In the genomic region with DNA sequence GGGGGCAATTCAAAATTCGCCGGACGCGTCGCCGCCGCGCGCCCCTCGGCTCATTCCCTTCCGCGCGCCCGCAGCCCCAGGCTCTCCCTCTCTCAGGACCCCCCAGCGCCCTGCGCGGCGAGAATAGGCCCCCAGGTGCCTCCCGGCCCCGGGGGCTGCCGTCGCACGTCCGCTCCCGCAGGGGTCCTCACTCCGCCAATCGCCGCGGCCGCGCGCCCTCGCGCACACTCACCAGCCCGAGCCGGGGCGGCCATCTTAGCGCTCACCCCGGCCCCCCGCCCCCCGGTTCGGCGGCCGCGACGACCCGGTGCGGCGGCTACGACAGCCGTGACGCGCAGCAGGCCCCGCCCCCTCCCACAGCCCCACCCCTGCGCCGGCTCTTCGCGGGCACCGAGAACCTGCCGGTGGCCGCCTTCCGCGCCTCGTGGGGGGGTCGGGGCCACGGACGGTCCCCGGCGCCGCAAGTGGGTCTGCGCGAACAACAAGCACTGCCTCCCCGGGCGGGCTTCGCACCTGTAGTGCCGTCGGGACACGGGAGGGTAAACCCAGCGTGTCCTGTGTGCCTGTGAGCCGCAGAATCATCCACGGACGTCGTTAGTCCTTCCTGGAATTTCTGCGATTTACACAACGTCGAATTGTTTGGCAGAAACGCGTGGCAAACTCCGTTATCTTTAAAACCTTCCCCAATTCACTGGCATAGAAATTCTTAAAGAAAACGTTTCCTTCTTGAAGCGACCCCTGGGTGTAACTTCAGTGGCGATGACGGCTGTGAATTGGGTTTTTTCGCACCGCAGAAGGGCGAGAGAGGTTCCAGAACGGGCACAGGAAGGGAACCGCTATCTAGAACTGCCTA, we compare ENCODE assay signal across 8 cellular contexts. TPM values are rescaled to one million over a fixed set of nuclear protein-coding genes. Genes with fewer than 3 reads are reported as not detected.
DNase-seq lines count a peak whose midpoint lies in the region; ATAC-seq lines count a peak whose summit lies in the region.

No MANE protein-coding gene starts in this region.

- peak overlapping the region; percentile 52 for H3K27ac ChIP-seq in CD8-positive, alpha-beta memory T cell (ENCODE audit: low read depth, low read length)
- H3K27ac ChIP-seq in esophagus (ENCODE audit: low read depth in 2 of 2, low read length in 1 of 2) = peak overlapping the region; percentile 52 to 66

- H3K4me3 ChIP-seq in CD8-positive, alpha-beta memory T cell (ENCODE audit: low read length) = peak overlapping the region; percentile 62
- H3K4me3 ChIP-seq in esophagus (ENCODE audit: low read depth in 1 of 2, low read length in 2 of 2) = peak overlapping the region; percentile 69 to 70

- ATAC-seq in naive B cell (ENCODE audit: low read depth in 2 of 2) = peak; percentile 82 to 86

- DNase-seq in CD8-positive, alpha-beta memory T cell = peak; percentile 49 to 82 (median 67)
- DNase-seq in NCI-H146 treated with DMSO at 0.1 percent for 48 hours (lab: John Stamatoyannopoulos, UW; ENCODE audit: unreplicated experiment) (peak; percentile 15), activated T-cell treated with anti-CD3 and anti-CD28 coated beads for 24 hours (ENCODE audit: low read depth) (peak; percentile 57), naive B cell (peak; percentile 71), SK-N-DZ (ENCODE audit: low spot score) (no peak), SIG-M5 treated with dmso at 0.1 percent for 504 hours (lab: John Stamatoyannopoulos, UW; ENCODE audit: unreplicated experiment) (no peak)
- peak; percentile 31 to 36 for DNase-seq in stimulated activated CD8-positive, alpha-beta memory T cell treated with anti-CD3 and anti-CD28 coated beads, Interleukin-7, amount 100 ng/mL, for 1 hour (ENCODE audit: low read depth in 2 of 2)

- peaks cover 0 to 6% (median 0%) of the 10 kb centered on the region in 3 donors for H3K36me3 Mint-ChIP-seq in CD8-positive, alpha-beta memory T cell
- no peaks in the 10 kb centered on the region for H3K36me3 Mint-ChIP-seq in naive B cell

- H3K27me3 Mint-ChIP-seq in CD8-positive, alpha-beta memory T cell = peaks cover 11 to 20% of the 10 kb centered on the region in 2 donors
- H3K27me3 Mint-ChIP-seq in naive B cell = peaks cover 0 to 7% (median 0%) of the 10 kb centered on the region in 3 donors

- H3K27me3 ChIP-seq in CD8-positive, alpha-beta memory T cell (ENCODE audit: insufficient read depth, low read length, poor library complexity, severe bottlenecking) = no peaks in the 10 kb centered on the region
- H3K27me3 ChIP-seq in esophagus (ENCODE audit: control insufficient read depth in 1 of 2, insufficient read depth in 2 of 2, low read length in 2 of 2) = peaks cover 0 to 8% of the 10 kb centered on the region in 2 donors

- H3K27ac Mint-ChIP-seq in CD8-positive, alpha-beta memory T cell = peak overlapping the region; percentile 31 to 95 (median 84)
- H3K27ac Mint-ChIP-seq in naive B cell = peak overlapping the region; percentile 54 to 95 (median 88)

- peaks cover 0 to 4% (median 2%) of the 10 kb centered on the region in 5 donors for H3K9me3 Mint-ChIP-seq in CD8-positive, alpha-beta memory T cell
- peaks cover 0 to 6% (median 0%) of the 10 kb centered on the region in 7 donors for H3K9me3 Mint-ChIP-seq in naive B cell

- POLR2A ChIA-PET in CD8-positive, alpha-beta memory T cell (lab: Charles Lee) = no interaction called here

- peaks cover 24 to 61% (median 27%) of the 10 kb centered on the region in 3 donors for H3K4me1 Mint-ChIP-seq in CD8-positive, alpha-beta memory T cell
- H3K4me1 Mint-ChIP-seq in naive B cell = peaks cover 16 to 35% (median 20%) of the 10 kb centered on the region in 3 donors

- H3K36me3 ChIP-seq in CD8-positive, alpha-beta memory T cell (ENCODE audit: insufficient read depth, low read length) = no peaks in the 10 kb centered on the region
- H3K36me3 ChIP-seq in esophagus (ENCODE audit: control insufficient read depth in 2 of 2, insufficient read depth in 2 of 2, low read length in 1 of 2) = no peaks in the 10 kb centered on the region

- CTCF ChIA-PET in CD8-positive, alpha-beta memory T cell (lab: Charles Lee) = interaction anchor here (0.7 to 3.1 kb wide), 2 partner anchors 9 to 14 kb away, joined by 3 to 10 read pairs; no protein-coding TSS in a partner anchor

- no peaks in the 10 kb centered on the region for H3K9me3 ChIP-seq in CD8-positive, alpha-beta memory T cell (ENCODE audit: low read length)
- peaks cover 0 to 3% of the 10 kb centered on the region in 2 donors for H3K9me3 ChIP-seq in esophagus (ENCODE audit: control insufficient read depth in 2 of 2, insufficient read depth in 1 of 2, low read depth in 1 of 2, low read length in 1 of 2)

- H3K4me3 Mint-ChIP-seq in CD8-positive, alpha-beta memory T cell = peak overlapping the region; percentile 89 to 93 (median 90)
- peak overlapping the region; percentile 87 to 95 (median 93) for H3K4me3 Mint-ChIP-seq in naive B cell

- peaks cover 12% of the 10 kb centered on the region for H3K4me1 ChIP-seq in CD8-positive, alpha-beta memory T cell (ENCODE audit: insufficient read depth, low read length)
- H3K4me1 ChIP-seq in esophagus (ENCODE audit: control insufficient read depth in 2 of 2, insufficient read depth in 2 of 2, low read length in 1 of 2) = peaks cover 4 to 5% of the 10 kb centered on the region in 2 donors

- 8% methylated on average over 72 to 98 of the region's 98 CpGs for WGBS in esophagus, 2 donors

RNA-seq across cellular contexts. Expression of a gene that starts 2.5 kb away (rescaled TPM):
- total RNA-seq in CD8-positive, alpha-beta memory T cell = 1 to 10 TPM; 5.8 to 7.1 TPM
- 3.2 TPM for polyA plus RNA-seq in CD8-positive, alpha-beta memory T cell
- polyA plus RNA-seq in esophagus = under 1 TPM; 0.43 to 0.44 TPM
- 10 to 100 TPM in 2 of 6 donors, 1 to 10 TPM in 4; 5.4 to 13.8 (median 8.5) TPM for polyA plus RNA-seq in naive B cell (ENCODE audit: low read depth in 6 of 6)
- polyA plus RNA-seq in SK-N-DZ (2014; cell fraction: cytosol; rRNA removed) = not detected in 2 replicates
- not detected in 2 replicates for polyA plus RNA-seq in SK-N-DZ (2014; cell fraction: nucleus; rRNA removed)

Comparison
In these comparisons a context has a peak if more than half of its experiments do, and no peak if none do; other contexts are left out.
1. DNase-seq: peak in CD8-positive, alpha-beta memory T cell (5 of 5), NCI-H146 treated with DMSO at 0.1 percent for 48 hours (single experiment), activated T-cell treated with anti-CD3 and anti-CD28 coated beads for 24 hours (single experiment), naive B cell (single experiment) and stimulated activated CD8-positive, alpha-beta memory T cell treated with anti-CD3 and anti-CD28 coated beads, Interleukin-7, amount 100 ng/mL, for 1 hour (2 of 2); none in SK-N-DZ (single experiment) and SIG-M5 treated with dmso at 0.1 percent for 504 hours (single experiment).